ENCODE assay signal across 1 cellular context in the genomic region with DNA sequence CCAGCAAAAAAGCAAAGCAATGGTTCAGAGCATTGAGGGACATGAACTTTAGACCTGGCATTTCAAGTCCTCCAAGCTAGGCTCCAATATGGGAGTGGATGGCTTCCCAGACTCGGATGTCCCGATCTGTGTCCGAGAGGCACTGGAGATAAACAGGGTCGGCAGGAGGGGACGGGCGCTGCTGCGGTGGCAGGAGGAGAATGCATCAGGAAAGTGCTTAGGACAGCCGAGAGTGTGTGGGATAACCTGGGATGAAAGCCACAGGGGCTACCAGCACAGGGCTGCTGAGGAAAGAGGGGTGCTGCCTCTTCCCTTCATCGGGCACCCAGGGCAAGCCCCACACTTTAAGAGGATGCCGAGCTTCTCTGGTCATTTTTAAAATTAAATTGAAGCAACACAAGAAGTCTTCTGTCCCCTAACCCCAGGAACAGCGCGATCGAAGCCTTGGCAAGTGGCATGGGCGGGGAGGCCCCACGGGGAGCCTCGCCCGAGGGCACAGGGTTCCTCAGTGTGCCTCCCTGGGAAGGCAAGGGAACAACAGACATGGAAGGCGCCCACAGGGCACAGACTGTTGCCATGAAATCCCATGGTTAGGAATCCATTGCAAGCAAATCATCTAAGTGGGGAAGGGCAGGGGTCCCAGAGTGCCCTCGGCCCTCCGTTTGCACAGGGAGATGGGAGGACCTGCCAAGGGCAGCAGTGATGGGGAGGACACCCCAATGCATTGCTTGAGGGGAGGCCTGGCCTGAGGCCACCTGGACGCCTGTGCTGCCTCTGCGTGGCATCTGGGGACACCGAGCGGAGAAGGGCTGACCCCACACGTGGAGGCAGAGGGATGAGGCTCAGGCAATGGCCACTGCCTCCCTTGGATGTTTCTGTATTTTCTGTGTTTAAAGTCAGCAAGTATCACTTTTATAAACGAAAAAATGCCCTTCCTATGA.
TF ChIP-seq lines count a peak whose summit lies in the region.

No MANE protein-coding gene starts in this region.

TF ChIP-seq in GM23338, 12 proteins besides CTCF, POLR2A, EP300 and RAD21 (continued from another document):
- TF ChIP-seq REST (IDR thresholded peaks at IDR 0.05; ENCODE audit: unreplicated experiment) = no peak
